ENCODE assay signal across 17 cellular contexts in genomic region chr20:63121246-63121645, GRCh38.
"Had no signal": no experiment of that assay in that cellular context is flagged by ENCODE, and none has a peak within 500 bp of the region (broad histone marks: within the 10 kb centered on the region; RNA-seq: fewer than 3 reads in every experiment).

No MANE protein-coding gene starts in this region.

- H3K36me3 Mint-ChIP-seq: neural progenitor cell had no signal

- H3K9me3 ChIP-seq: ovary, vagina had no signal

- H3K4me1 ChIP-seq: esophagus muscularis mucosa, gastroesophageal sphincter, neural progenitor cell, tibial artery, vagina had no signal

- H3K9ac ChIP-seq: neural progenitor cell had no signal

- H3K4me3 ChIP-seq: esophagus muscularis mucosa, gastroesophageal sphincter, neural progenitor cell, ovary, tibial artery, vagina had no signal

- H3K4me3 Mint-ChIP-seq: neural progenitor cell had no signal

- DNase-seq: activated CD4-positive, alpha-beta T cell treated with anti-CD3 and anti-CD28 coated beads for 1 hour; activated naive CD4-positive, alpha-beta T cell treated with Interleukin-2 at 50 U/mL for 16 hours; activated T-cell treated with anti-CD3 and anti-CD28 coated beads for 4 hours; dermis blood vessel endothelial cell; effector memory CD4-positive, alpha-beta T cell; ovary; stimulated activated CD4-positive, alpha-beta T cell treated with anti-CD3 and anti-CD28 coated beads, Interleukin-12 subunit alpha, Interleukin-12 subunit beta, amount 100 ng/mL, for 4 hours; stimulated activated CD4-positive, alpha-beta T cell treated with anti-CD3 and anti-CD28 coated beads, Interleukin-1b, Interleukin-23, amount 100 ng/mL, for 48 hours; stimulated activated CD8-positive, alpha-beta memory T cell treated with anti-CD3 and anti-CD28 coated beads, Interleukin-4, amount 100 ng/mL, for 48 hours; stimulated activated naive CD4-positive, alpha-beta T cell; WERI-Rb-1 had no signal

- H3K27ac Mint-ChIP-seq: neural progenitor cell had no signal

- ATAC-seq: gastroesophageal sphincter had no signal

- H3K36me3 ChIP-seq: esophagus muscularis mucosa, gastroesophageal sphincter, neural progenitor cell, ovary, tibial artery, vagina, WERI-Rb-1 had no signal

- FAIRE-seq: endothelial cell of umbilical vein had no signal

- H3K4me2 ChIP-seq: neural progenitor cell had no signal

- H3K27ac ChIP-seq: esophagus muscularis mucosa, gastroesophageal sphincter, neural progenitor cell, ovary, tibial artery, vagina, WERI-Rb-1 had no signal

- H2AFZ ChIP-seq: neural progenitor cell had no signal

- H3K27me3 ChIP-seq: ovary, vagina had no signal

- H3K9me3 Mint-ChIP-seq: neural progenitor cell had no signal
